In genomic region chr9:107513464-107514092, GRCh38 we compare ENCODE assay signal across 1 cellular context.
TF ChIP-seq lines count a peak whose summit lies in the region.

No MANE protein-coding gene starts in this region.

TF ChIP-seq in GM12878, 131 proteins besides CTCF, POLR2A, EP300 and RAD21:
- TF ChIP-seq ZNF592 (IDR thresholded peaks at IDR 0.05) (no peak), ZNF207 (IDR thresholded peaks at IDR 0.05; ENCODE audit: borderline replicate concordance) (no peak), ESRRA (IDR thresholded peaks at IDR 0.05; ENCODE audit: low read length) (no peak), GATAD2B (conservative IDR thresholded peaks at IDR 0.05; ENCODE audit: low read depth) (no peak), PKNOX1 (IDR thresholded peaks at IDR 0.05) (peak; percentile 43), BHLHE40 (IDR thresholded peaks at IDR 0.05; ENCODE audit: borderline replicate concordance in 1 of 2, low read depth in 2 of 2, low read length in 1 of 2) (no peak), BMI1 (IDR thresholded peaks at IDR 0.05; ENCODE audit: borderline replicate concordance) (no peak), MTA2 (IDR thresholded peaks at IDR 0.05; ENCODE audit: low read depth) (peak; percentile 89), DPF2 (IDR thresholded peaks at IDR 0.05) (peak; percentile 30; the same call in 1 of the 2 replicates), MEF2B (IDR thresholded peaks at IDR 0.05; ENCODE audit: partially characterized antibody, poor library complexity, severe bottlenecking) (peak; percentile 73), NR2F1 (conservative IDR thresholded peaks at IDR 0.05) (peak; percentile 85), IKZF1 (conservative IDR thresholded peaks at IDR 0.05) (0 out of 2 replicates have a peak, but pooled peaks have one; percentile 17), ATF7 (IDR thresholded peaks at IDR 0.05; ENCODE audit: low read depth) (no peak)
